Comparison of ENCODE assay signal across 17 cellular contexts in genomic region chr4:110663738-110664444, GRCh38. TPM values are rescaled to one million over a fixed set of nuclear protein-coding genes. Genes with fewer than 3 reads are reported as not detected.
A peak's percentile ranks its signal among the peaks of the same experiment; 100 is the strongest.
DNase-seq lines count a peak whose midpoint lies in the region; ATAC-seq, FAIRE-seq and TF ChIP-seq lines count a peak whose summit lies in the region.
"Had no signal": no experiment of that assay in that cellular context is flagged by ENCODE, and none has a peak within 500 bp of the region (broad histone marks: within the 10 kb centered on the region; RNA-seq: fewer than 3 reads in every experiment).

No MANE protein-coding gene starts in this region.

- DNase-seq in BJ (ENCODE audit: low read depth) (peak; percentile 22), HTR-8/SVneo (ENCODE audit: insufficient read length, low spot score) (peak; percentile 22), cardiac fibroblast (ENCODE audit: low read depth in 2 of 2) (peak; percentile 13 to 39), neural progenitor cell (ENCODE audit: low spot score) (no peak), sigmoid colon (no peak), cortex of kidney (lab: John Stamatoyannopoulos, UW) (no peak), sciatic nerve (ENCODE audit: low spot score) (no peak)
- DNase-seq: activated naive CD8-positive, alpha-beta T cell treated with anti-CD3 and anti-CD28 coated beads for 36 hours; mesendoderm; MV-4-11; NCI-H2107; transverse colon had no signal

- H3K4me3 ChIP-seq in BJ (ENCODE audit: low read depth, low read length) = no peak overlapping the region
- no peak overlapping the region for H3K4me3 ChIP-seq in cardiac fibroblast (replicated peaks in 1 of 2; ENCODE audit: low read depth in 2 of 2, low read length in 2 of 2)
- no peak overlapping the region for H3K4me3 ChIP-seq in neural progenitor cell
- H3K4me3 ChIP-seq in sigmoid colon = no peak overlapping the region
- H3K4me3 ChIP-seq: BLaER1, transverse colon had no signal

- no peak for TF ChIP-seq EP300 in sigmoid colon (IDR thresholded peaks at IDR 0.05)

- H3K9me3 Mint-ChIP-seq in neural progenitor cell = no peaks in the 10 kb centered on the region
- H3K9me3 Mint-ChIP-seq: activated naive CD8-positive, alpha-beta T cell treated with anti-CD3 and anti-CD28 coated beads for 36 hours had no signal

- H3K4me3 Mint-ChIP-seq in neural progenitor cell = no peak overlapping the region
- H3K4me3 Mint-ChIP-seq: activated naive CD8-positive, alpha-beta T cell treated with anti-CD3 and anti-CD28 coated beads for 36 hours had no signal

- TF ChIP-seq POLR2A in sigmoid colon (IDR thresholded peaks at IDR 0.05) = no peak

- peak overlapping the region; percentile 9 for H2AFZ ChIP-seq in neural progenitor cell (replicated peaks)

- CTCF ChIA-PET in BJ (lab: Yijun Ruan, JAX) = no interaction called here

- no peak overlapping the region for H3K27ac ChIP-seq in neural progenitor cell
- no peak overlapping the region for H3K27ac ChIP-seq in sigmoid colon
- H3K27ac ChIP-seq: BLaER1 had no signal

- no peaks in the 10 kb centered on the region for H3K79me2 ChIP-seq in neural progenitor cell (ENCODE audit: low read depth)

- no peak for ATAC-seq in HG03342 (IDR thresholded peaks at IDR 0.05; ENCODE audit: unreplicated experiment)
- no peak for ATAC-seq in sciatic nerve
- ATAC-seq: activated CD4-positive, CD25-positive, alpha-beta regulatory T cell treated with anti-CD3 and anti-CD28 coated beads, Interleukin-2, amount 50 U/mL, for 24 hours; SK-N-SH treated with all-trans-retinoic acid at 6 μM for 48 hours had no signal

- H3K27me3 ChIP-seq in BJ (ENCODE audit: control insufficient read depth, insufficient read depth, low read length) = no peaks in the 10 kb centered on the region
- no peaks in the 10 kb centered on the region for H3K27me3 ChIP-seq in neural progenitor cell
- no peaks in the 10 kb centered on the region for H3K27me3 ChIP-seq in sigmoid colon
- H3K27me3 ChIP-seq: BLaER1, transverse colon had no signal

- H3F3A ChIP-seq in neural progenitor cell (ENCODE audit: low read depth) = no peaks in the 10 kb centered on the region

- no peak overlapping the region for H3K9ac ChIP-seq in neural progenitor cell
- H3K9ac ChIP-seq: BLaER1 had no signal

- peaks cover 3% of the 10 kb centered on the region for H3K27me3 Mint-ChIP-seq in neural progenitor cell (ENCODE audit: insufficient read depth, low read depth)

- no peaks in the 10 kb centered on the region for H3K36me3 ChIP-seq in BJ (ENCODE audit: control insufficient read depth, insufficient read depth, low read length)
- no peaks in the 10 kb centered on the region for H3K36me3 ChIP-seq in neural progenitor cell
- H3K36me3 ChIP-seq in sigmoid colon = no peaks in the 10 kb centered on the region
- H3K36me3 ChIP-seq: BLaER1, transverse colon had no signal

- POLR2A ChIA-PET in BJ (lab: Charles Lee) = interaction anchor here (0.6 kb wide), 2 partner anchors 971 to 1137 kb away, joined by 3 to 9 read pairs; no protein-coding TSS in a partner anchor

- TF ChIP-seq CTCF in BJ (IDR thresholded peaks at IDR 0.05; ENCODE audit: insufficient read depth, low read depth, low read length) = no peak
- no peak for TF ChIP-seq CTCF in cardiac fibroblast (IDR thresholded peaks at IDR 0.05; ENCODE audit: low read depth, low read length)
- no peak for TF ChIP-seq CTCF in neural progenitor cell (IDR thresholded peaks at IDR 0.05)
- TF ChIP-seq CTCF in sigmoid colon (IDR thresholded peaks at IDR 0.05) = no peak

- H3K36me3 Mint-ChIP-seq in neural progenitor cell = no peaks in the 10 kb centered on the region
- H3K36me3 Mint-ChIP-seq: activated naive CD8-positive, alpha-beta T cell treated with anti-CD3 and anti-CD28 coated beads for 36 hours had no signal

- H3K9me3 ChIP-seq in neural progenitor cell (ENCODE audit: low read depth) = no peaks in the 10 kb centered on the region
- no peaks in the 10 kb centered on the region for H3K9me3 ChIP-seq in sigmoid colon
- H3K9me3 ChIP-seq: BLaER1, transverse colon had no signal

- no peak for FAIRE-seq in HTR-8/SVneo (lab: Jason Lieb, UNC)

- H3K4me1 Mint-ChIP-seq in neural progenitor cell = peaks cover 3% of the 10 kb centered on the region
- H3K4me1 Mint-ChIP-seq: activated naive CD8-positive, alpha-beta T cell treated with anti-CD3 and anti-CD28 coated beads for 36 hours had no signal

- no peak overlapping the region for H3K4me2 ChIP-seq in neural progenitor cell
- H3K4me2 ChIP-seq: BLaER1 had no signal

- H3K4me1 ChIP-seq in neural progenitor cell (no peaks in the 10 kb centered on the region), sigmoid colon (no peaks in the 10 kb centered on the region)
- H3K4me1 ChIP-seq: BLaER1 had no signal

- 66 to 80% methylated on average over 2 of the region's 2 CpGs for WGBS in sigmoid colon, 2 donors

- intact Hi-C loops in sigmoid colon (cut with DNase I) (no loop called here), sciatic nerve (cut with DNase I) (no loop called here)

- no peaks in the 10 kb centered on the region for H4K20me1 ChIP-seq in neural progenitor cell (ENCODE audit: low read depth)
- H4K20me1 ChIP-seq: BLaER1 had no signal

- no peak overlapping the region for H3K27ac Mint-ChIP-seq in neural progenitor cell
- H3K27ac Mint-ChIP-seq: activated naive CD8-positive, alpha-beta T cell treated with anti-CD3 and anti-CD28 coated beads for 36 hours had no signal

RNA-seq across cellular contexts. Expression of gene PITX2, which starts 41.0 kb away (rescaled TPM):
- polyA plus RNA-seq in BJ (2011; rRNA removed) (0.56 and 1.1 TPM in 2 replicates), sigmoid colon (1 to 10 TPM in 2 of 3 donors, under 1 TPM in 1; 0.45 to 2.1 (median 1.2) TPM)
- polyA minus RNA-seq in BJ (2011; rRNA and poly(A)+ RNA removed) = 0.24 and 0.51 TPM in 2 replicates
- total RNA-seq in neural progenitor cell (ENCODE audit: low replicate concordance) (0.59 and 1.6 TPM in 2 replicates), sigmoid colon (under 1 TPM in 1 of 4 donors, not detected in 3; 0.95 TPM), sciatic nerve (not detected)
- total RNA-seq: activated naive CD8-positive, alpha-beta T cell treated with anti-CD3 and anti-CD28 coated beads for 36 hours; osteocyte had no signal

Comparison
In these comparisons a context has a peak if more than half of its experiments do, and no peak if none do; other contexts are left out.
1. DNase-seq: peak in BJ (single experiment), HTR-8/SVneo (single experiment) and cardiac fibroblast (2 of 2); none in neural progenitor cell (single experiment), sigmoid colon (single experiment), cortex of kidney (single experiment) and sciatic nerve (single experiment).